ENCODE assay signal across 8 cellular contexts in genomic region chr21:43884012-43884860, GRCh38. TPM values are rescaled to one million over a fixed set of nuclear protein-coding genes. Genes with fewer than 3 reads are reported as not detected.
DNase-seq lines count a peak whose midpoint lies in the region; ATAC-seq lines count a peak whose summit lies in the region.

No MANE protein-coding gene starts in this region.

- H3K9me3 ChIP-seq in neuronal stem cell (replicated peaks in 1 of 2; ENCODE audit: control insufficient read depth in 2 of 2, insufficient read depth in 1 of 2, low read depth in 1 of 2, low read length in 2 of 2), result no peaks in the 10 kb centered on the region

- no peaks in the 10 kb centered on the region for H3K79me1 ChIP-seq in neuronal stem cell (ENCODE audit: low read depth, low read length)

- peak overlapping the region; percentile 90 for H4K91ac ChIP-seq in neuronal stem cell (ENCODE audit: low read depth, low read length, poor library complexity)

- peak overlapping the region; percentile 90 for H2AK5ac ChIP-seq in neuronal stem cell (ENCODE audit: low read depth, low read length)

- peak overlapping the region in 1 of 2 donors; percentile 25 for H3K4me3 ChIP-seq in neuronal stem cell (ENCODE audit: low read length in 2 of 2)

- no peak overlapping the region for H2AFZ ChIP-seq in neuronal stem cell (ENCODE audit: low read length)

- H3K27me3 Mint-ChIP-seq in effector memory CD8-positive, alpha-beta T cell, result no peaks in the 10 kb centered on the region

- peak overlapping the region; percentile 9 for H2BK15ac ChIP-seq in neuronal stem cell (ENCODE audit: low read length)

- peak; percentile 25 for DNase-seq in SIG-M5 treated with dmso at 0.1 percent for 504 hours (lab: John Stamatoyannopoulos, UW; ENCODE audit: unreplicated experiment)
- no peak for DNase-seq in SIG-M5 (lab: John Stamatoyannopoulos, UW)
- DNase-seq in RPMI8226, result peak; percentile 34
- DNase-seq in effector memory CD8-positive, alpha-beta T cell, result no peak
- DNase-seq in neuronal stem cell (ENCODE audit: low spot score), result no peak
- no peak for DNase-seq in NCI-H345 (lab: John Stamatoyannopoulos, UW)
- DNase-seq in COR-L47 (lab: John Stamatoyannopoulos, UW), result no peak
- no peak for DNase-seq in activated CD4-positive, CD25-positive, alpha-beta regulatory T cell (lab: John Stamatoyannopoulos, UW)

- H2BK120ac ChIP-seq in neuronal stem cell (ENCODE audit: low read depth, low read length), result no peak overlapping the region

- H3K18ac ChIP-seq in neuronal stem cell (ENCODE audit: low read length), result peak overlapping the region; percentile 94

- peak overlapping the region; percentile 95 for H2BK12ac ChIP-seq in neuronal stem cell (ENCODE audit: low read length)

- no peaks in the 10 kb centered on the region for H3K9me3 Mint-ChIP-seq in effector memory CD8-positive, alpha-beta T cell

- peak overlapping the region; percentile 94 for H3K23ac ChIP-seq in neuronal stem cell (ENCODE audit: low read depth, low read length, poor library complexity)

- ATAC-seq in effector memory CD8-positive, alpha-beta T cell (replicated peaks), result no peak

- H3K4me1 Mint-ChIP-seq in effector memory CD8-positive, alpha-beta T cell (ENCODE audit: low read depth in 2 of 2), result peaks cover 46 to 49% of the 10 kb centered on the region in 2 donors

- H3K14ac ChIP-seq in neuronal stem cell (ENCODE audit: low read length), result peak overlapping the region; percentile 65

- H3K36me3 Mint-ChIP-seq in effector memory CD8-positive, alpha-beta T cell (ENCODE audit: insufficient read depth), result peaks cover 18% of the 10 kb centered on the region

- H3K4me3 Mint-ChIP-seq in effector memory CD8-positive, alpha-beta T cell, result peak overlapping the region; percentile 27 to 31

- no peak overlapping the region for H3K9ac ChIP-seq in neuronal stem cell (ENCODE audit: low read depth, low read length, poor library complexity)

- no peak overlapping the region for H3K4me2 ChIP-seq in neuronal stem cell (ENCODE audit: insufficient read depth, low read length, poor library complexity, severe bottlenecking)

- no peaks in the 10 kb centered on the region for H3K27me3 ChIP-seq in neuronal stem cell (ENCODE audit: control insufficient read depth in 3 of 3, insufficient read depth in 3 of 3, low read depth in 1 of 3, low read length in 3 of 3)

- peak overlapping the region; percentile 28 to 90 for H3K27ac Mint-ChIP-seq in effector memory CD8-positive, alpha-beta T cell

- H4K8ac ChIP-seq in neuronal stem cell (ENCODE audit: low read depth, low read length), result peak overlapping the region; percentile 97

- no peak overlapping the region for H2BK5ac ChIP-seq in neuronal stem cell (ENCODE audit: low read length)

- no CpG with 5 or more reads among the region's 16 CpGs for whole genome bisulfite sequencing in neuronal stem cell (ENCODE audit: extremely low coverage in 2 of 2, insufficient read length in 2 of 2, insufficient replicate concordance in 1 of 2), 2 donors

- peaks cover 0 to 3% of the 10 kb centered on the region in 2 donors for H3K36me3 ChIP-seq in neuronal stem cell (replicated peaks in 1 of 2; ENCODE audit: control insufficient read depth in 2 of 2, insufficient read depth in 2 of 2, low read length in 2 of 2)

- peaks cover 9 to 10% of the 10 kb centered on the region in 2 donors for H3K4me1 ChIP-seq in neuronal stem cell (ENCODE audit: control insufficient read depth in 2 of 2, insufficient read depth in 1 of 2, low read depth in 1 of 2, low read length in 2 of 2)

- no peak overlapping the region for H3K27ac ChIP-seq in neuronal stem cell (replicated peaks; ENCODE audit: low read length)

- peak overlapping the region; percentile 0 for H3K4ac ChIP-seq in neuronal stem cell (ENCODE audit: low read length)

RNA-seq across cellular contexts. Expression of gene AGPAT3, which starts 19.2 kb away (rescaled TPM):
- polyA plus RNA-seq in neuronal stem cell (2013, experiment 1 of 2), result 7.7 TPM
- 7.4 TPM for polyA plus RNA-seq in neuronal stem cell (2013, experiment 2 of 2)

Comparison
In these comparisons a context has a peak if more than half of its experiments do, and no peak if none do; other contexts are left out.
1. DNase-seq: peak in SIG-M5 treated with dmso at 0.1 percent for 504 hours (single experiment) and RPMI8226 (single experiment); none in SIG-M5 (single experiment), effector memory CD8-positive, alpha-beta T cell (0 of 3), neuronal stem cell (single experiment), NCI-H345 (single experiment), COR-L47 (single experiment) and activated CD4-positive, CD25-positive, alpha-beta regulatory T cell (0 of 4).